9 cellular contexts compared by ENCODE assay signal in the genomic region with DNA sequence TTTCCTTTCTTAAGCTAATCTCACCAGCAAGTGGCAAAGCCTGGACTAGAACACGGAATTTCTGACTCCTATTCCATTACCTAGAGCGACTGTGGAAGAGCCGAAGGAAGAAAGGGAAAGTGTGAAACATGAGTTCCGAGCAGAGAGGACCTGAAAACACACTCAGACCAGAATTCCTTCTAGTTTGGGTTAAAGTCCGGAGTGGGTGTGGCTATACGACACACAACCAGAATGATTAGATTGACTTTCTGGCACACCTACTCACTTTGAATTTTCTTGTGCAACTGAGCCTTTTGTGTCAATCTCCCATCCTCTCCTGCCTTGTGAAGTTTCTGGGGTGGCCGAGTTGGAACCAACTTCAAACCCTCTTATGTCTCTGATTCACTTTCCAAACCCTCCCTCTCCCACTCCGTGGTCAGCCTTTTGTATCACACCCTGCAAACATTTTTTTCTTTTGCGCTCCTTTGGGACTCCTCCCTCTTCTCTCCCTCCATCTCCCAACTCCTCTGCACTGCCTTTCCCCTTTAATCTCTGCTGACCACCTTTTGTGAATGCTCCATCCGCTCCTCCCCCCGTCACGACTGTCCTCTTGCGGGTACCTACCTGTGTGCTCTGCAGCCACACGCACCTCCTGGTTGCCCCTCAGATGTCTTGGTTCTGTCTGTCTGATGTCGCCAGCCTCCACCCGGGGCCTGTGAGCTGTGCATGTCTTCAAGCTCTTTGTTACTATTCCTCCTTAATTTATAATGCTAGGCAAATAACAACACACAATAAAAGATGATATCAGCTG.
DNase-seq lines count a peak whose midpoint lies in the region; ATAC-seq and FAIRE-seq lines count a peak whose summit lies in the region.
"Had no signal": no experiment of that assay in that cellular context is flagged by ENCODE, and none has a peak within 500 bp of the region (broad histone marks: within the 10 kb centered on the region; RNA-seq: fewer than 3 reads in every experiment).

No MANE protein-coding gene starts in this region.

- H3K27me3 ChIP-seq in rectal smooth muscle tissue (ENCODE audit: control insufficient read depth, insufficient read depth, low read length): no peaks in the 10 kb centered on the region

- ATAC-seq in GM19351 (IDR thresholded peaks at IDR 0.05; ENCODE audit: unreplicated experiment) (no peak), HG02610 (IDR thresholded peaks at IDR 0.05; ENCODE audit: unreplicated experiment) (no peak)

- FAIRE-seq in GM19239 (lab: Jason Lieb, UNC): no peak
- FAIRE-seq: K562 had no signal

- peak overlapping the region; percentile 63 for H3K4me3 ChIP-seq in rectal smooth muscle tissue (ENCODE audit: low read length)
- H3K4me3 ChIP-seq: K562 had no signal

- H3K9ac ChIP-seq in rectal smooth muscle tissue (ENCODE audit: low read length): peak overlapping the region; percentile 25

- H3K36me3 ChIP-seq in rectal smooth muscle tissue (ENCODE audit: control insufficient read depth, insufficient read depth, low read length): no peaks in the 10 kb centered on the region

- H3K4me1 ChIP-seq in rectal smooth muscle tissue (ENCODE audit: control insufficient read depth, insufficient read depth, low read length): peaks cover 4% of the 10 kb centered on the region

- DNase-seq in ELR (ENCODE audit: low read depth) (peak; percentile 85), SW 1271 (lab: John Stamatoyannopoulos, UW) (peak; percentile 66 to 72), glomerular visceral epithelial cell (ENCODE audit: extremely low spot score) (peak; percentile 46), GM19239 (ENCODE audit: insufficient read length, low spot score) (no peak), T-helper 2 cell (no peak)

- peak overlapping the region; percentile 42 for H3K27ac ChIP-seq in rectal smooth muscle tissue (ENCODE audit: low read depth, low read length)

Comparison
In these comparisons a context has a peak if more than half of its experiments do, and no peak if none do; other contexts are left out.
1. DNase-seq: peak in ELR (single experiment), SW 1271 (2 of 2) and glomerular visceral epithelial cell (single experiment); none in GM19239 (single experiment) and T-helper 2 cell (0 of 5).